ENCODE assay signal across 1 cellular context in the genomic region with DNA sequence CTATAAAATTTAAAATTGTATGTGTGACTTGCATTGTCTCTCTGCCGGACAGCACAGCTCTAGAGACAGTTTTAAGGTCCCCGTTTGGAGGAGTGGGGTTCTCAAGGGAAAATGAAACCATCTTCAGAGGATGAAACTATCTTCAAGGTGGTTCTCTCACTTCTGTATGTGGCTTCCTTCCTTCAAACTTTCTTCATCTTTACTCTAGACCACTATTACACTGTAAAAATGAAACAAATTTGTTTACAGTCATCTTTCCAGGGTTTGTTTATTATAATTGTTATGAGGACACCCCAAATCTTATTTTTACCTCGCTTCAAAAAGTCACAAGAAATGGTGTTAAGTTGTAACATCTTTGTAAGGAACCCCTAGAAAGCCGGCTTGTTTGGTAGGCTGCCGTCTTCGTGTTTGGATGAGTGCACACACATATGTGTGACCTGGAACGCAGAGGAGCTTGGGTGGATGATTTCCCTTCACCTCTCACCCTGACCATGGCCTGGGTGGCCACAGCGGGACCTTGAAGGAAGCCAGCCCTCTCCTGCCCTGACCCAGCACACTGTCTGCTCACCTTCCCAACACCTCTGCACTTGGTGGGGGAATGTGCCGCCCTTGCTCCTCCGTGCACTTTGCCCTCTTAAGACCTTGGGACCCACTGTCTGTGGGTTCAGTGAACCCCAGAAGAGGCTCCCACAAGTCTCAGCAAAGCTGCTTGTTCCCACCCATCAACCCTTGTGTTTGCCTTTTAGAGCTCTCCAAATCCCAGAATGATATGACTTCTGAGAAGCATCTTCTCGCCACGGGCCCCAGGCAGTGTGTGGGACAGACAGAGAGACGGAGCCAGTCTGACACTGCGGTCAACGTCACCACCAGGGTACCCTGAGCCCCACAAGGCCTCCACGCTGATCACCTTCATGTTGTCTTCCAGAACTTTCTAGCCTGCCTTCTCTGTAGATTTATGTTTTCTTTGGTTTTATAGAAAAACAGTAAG.
TF ChIP-seq lines count a peak whose summit lies in the region.

No MANE protein-coding gene starts in this region.

TF ChIP-seq in GM23338, 12 proteins besides CTCF, POLR2A, EP300 and RAD21 (continued from another document):
- no peak for TF ChIP-seq ZNF114 (CRISPR knock-in tag; IDR thresholded peaks at IDR 0.05)
- TF ChIP-seq STAT1 (IDR thresholded peaks at IDR 0.05; ENCODE audit: unreplicated experiment), result no peak
- TF ChIP-seq, protein P1, sequence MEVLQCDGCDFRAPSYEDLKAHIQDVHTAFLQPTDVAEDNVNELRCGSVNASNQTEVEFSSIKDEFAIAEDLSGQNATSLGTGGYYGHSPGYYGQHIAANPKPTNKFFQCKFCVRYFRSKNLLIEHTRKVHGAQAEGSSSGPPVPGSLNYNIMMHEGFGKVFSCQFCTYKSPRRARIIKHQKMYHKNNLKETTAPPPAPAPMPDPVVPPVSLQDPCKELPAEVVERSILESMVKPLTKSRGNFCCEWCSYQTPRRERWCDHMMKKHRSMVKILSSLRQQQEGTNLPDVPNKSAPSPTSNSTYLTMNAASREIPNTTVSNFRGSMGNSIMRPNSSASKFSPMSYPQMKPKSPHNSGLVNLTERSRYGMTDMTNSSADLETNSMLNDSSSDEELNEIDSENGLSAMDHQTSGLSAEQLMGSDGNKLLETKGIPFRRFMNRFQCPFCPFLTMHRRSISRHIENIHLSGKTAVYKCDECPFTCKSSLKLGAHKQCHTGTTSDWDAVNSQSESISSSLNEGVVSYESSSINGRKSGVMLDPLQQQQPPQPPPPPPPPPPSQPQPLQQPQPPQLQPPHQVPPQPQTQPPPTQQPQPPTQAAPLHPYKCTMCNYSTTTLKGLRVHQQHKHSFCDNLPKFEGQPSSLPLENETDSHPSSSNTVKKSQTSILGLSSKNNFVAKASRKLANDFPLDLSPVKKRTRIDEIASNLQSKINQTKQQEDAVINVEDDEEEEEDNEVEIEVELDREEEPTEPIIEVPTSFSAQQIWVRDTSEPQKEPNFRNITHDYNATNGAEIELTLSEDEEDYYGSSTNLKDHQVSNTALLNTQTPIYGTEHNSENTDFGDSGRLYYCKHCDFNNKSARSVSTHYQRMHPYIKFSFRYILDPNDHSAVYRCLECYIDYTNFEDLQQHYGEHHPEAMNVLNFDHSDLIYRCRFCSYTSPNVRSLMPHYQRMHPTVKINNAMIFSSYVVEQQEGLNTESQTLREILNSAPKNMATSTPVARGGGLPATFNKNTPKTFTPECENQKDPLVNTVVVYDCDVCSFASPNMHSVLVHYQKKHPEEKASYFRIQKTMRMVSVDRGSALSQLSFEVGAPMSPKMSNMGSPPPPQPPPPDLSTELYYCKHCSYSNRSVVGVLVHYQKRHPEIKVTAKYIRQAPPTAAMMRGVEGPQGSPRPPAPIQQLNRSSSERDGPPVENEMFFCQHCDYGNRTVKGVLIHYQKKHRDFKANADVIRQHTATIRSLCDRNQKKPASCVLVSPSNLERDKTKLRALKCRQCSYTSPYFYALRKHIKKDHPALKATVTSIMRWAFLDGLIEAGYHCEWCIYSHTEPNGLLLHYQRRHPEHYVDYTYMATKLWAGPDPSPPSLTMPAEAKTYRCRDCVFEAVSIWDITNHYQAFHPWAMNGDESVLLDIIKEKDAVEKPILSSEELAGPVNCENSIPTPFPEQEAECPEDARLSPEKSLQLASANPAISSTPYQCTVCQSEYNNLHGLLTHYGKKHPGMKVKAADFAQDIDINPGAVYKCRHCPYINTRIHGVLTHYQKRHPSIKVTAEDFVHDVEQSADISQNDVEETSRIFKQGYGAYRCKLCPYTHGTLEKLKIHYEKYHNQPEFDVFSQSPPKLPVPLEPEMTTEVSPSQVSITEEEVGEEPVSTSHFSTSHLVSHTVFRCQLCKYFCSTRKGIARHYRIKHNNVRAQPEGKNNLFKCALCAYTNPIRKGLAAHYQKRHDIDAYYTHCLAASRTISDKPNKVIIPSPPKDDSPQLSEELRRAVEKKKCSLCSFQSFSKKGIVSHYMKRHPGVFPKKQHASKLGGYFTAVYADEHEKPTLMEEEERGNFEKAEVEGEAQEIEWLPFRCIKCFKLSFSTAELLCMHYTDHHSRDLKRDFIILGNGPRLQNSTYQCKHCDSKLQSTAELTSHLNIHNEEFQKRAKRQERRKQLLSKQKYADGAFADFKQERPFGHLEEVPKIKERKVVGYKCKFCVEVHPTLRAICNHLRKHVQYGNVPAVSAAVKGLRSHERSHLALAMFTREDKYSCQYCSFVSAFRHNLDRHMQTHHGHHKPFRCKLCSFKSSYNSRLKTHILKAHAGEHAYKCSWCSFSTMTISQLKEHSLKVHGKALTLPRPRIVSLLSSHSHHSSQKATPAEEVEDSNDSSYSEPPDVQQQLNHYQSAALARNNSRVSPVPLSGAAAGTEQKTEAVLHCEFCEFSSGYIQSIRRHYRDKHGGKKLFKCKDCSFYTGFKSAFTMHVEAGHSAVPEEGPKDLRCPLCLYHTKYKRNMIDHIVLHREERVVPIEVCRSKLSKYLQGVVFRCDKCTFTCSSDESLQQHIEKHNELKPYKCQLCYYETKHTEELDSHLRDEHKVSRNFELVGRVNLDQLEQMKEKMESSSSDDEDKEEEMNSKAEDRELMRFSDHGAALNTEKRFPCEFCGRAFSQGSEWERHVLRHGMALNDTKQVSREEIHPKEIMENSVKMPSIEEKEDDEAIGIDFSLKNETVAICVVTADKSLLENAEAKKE (CRISPR knock-in tag; IDR thresholded peaks at IDR 0.05), result no peak
- TF ChIP-seq POLR2AphosphoS5 (IDR thresholded peaks at IDR 0.05; ENCODE audit: low read depth), result no peak
- no peak for TF ChIP-seq EZH2phosphoT487 (IDR thresholded peaks at IDR 0.05; ENCODE audit: unreplicated experiment)
